Comparison of ENCODE assay signal across 18 cellular contexts in genomic region chr9:128694344-128694743, GRCh38.
"Had no signal": no experiment of that assay in that cellular context is flagged by ENCODE, and none has a peak within 500 bp of the region (broad histone marks: within the 10 kb centered on the region; RNA-seq: fewer than 3 reads in every experiment).

No MANE protein-coding gene starts in this region.

- ATAC-seq: activated naive CD4-positive, alpha-beta T cell treated with anti-CD3 and anti-CD28 coated beads, Interleukin-2, amount 50 U/mL, for 72 hours; left colon had no signal

- H3K27ac Mint-ChIP-seq: activated T-helper 1 cell treated with anti-CD3 and anti-CD28 coated beads, Interleukin-12 subunit alpha, Interleukin-12 subunit beta, Interleukin-2, Interleukin-4 antibody, amounts not matched to agents 30 ng/mL and 10 ng/mL and 1 ng/mL, durations not matched to agents 14 hours and 24 hours and 36 hours had no signal

- H3K4me3 Mint-ChIP-seq: activated T-helper 1 cell treated with anti-CD3 and anti-CD28 coated beads, Interleukin-12 subunit alpha, Interleukin-12 subunit beta, Interleukin-2, Interleukin-4 antibody, amounts not matched to agents 30 ng/mL and 10 ng/mL and 1 ng/mL, durations not matched to agents 14 hours and 24 hours and 36 hours; endodermal cell had no signal

- H3K27ac ChIP-seq: cardiac muscle cell, epithelial cell of prostate, stomach, vagina had no signal

- H3K27me3 ChIP-seq: cardiac muscle cell, stomach, vagina had no signal

- H3K4me3 ChIP-seq: cardiac muscle cell, stomach, vagina had no signal

- H3K27me3 Mint-ChIP-seq: progenitor cell of endocrine pancreas had no signal

- H3K9me3 Mint-ChIP-seq: activated naive CD4-positive, alpha-beta T cell treated with anti-CD3 and anti-CD28 coated beads, Interleukin-2, amount 50 U/mL, for 72 hours; activated T-helper 1 cell treated with anti-CD3 and anti-CD28 coated beads, Interleukin-12 subunit alpha, Interleukin-12 subunit beta, Interleukin-2, Interleukin-4 antibody, amounts not matched to agents 30 ng/mL and 10 ng/mL and 1 ng/mL, durations not matched to agents 14 hours and 24 hours and 36 hours; endodermal cell had no signal

- H3K9me3 ChIP-seq: stomach, vagina had no signal

- DNase-seq: activated CD4-positive, alpha-beta T cell treated with anti-CD3 and anti-CD28 coated beads for 4 hours; activated CD8-positive, alpha-beta memory T cell treated with anti-CD3 and anti-CD28 coated beads, Interleukin-2, amount 50 U/mL, for 4 hours; activated gamma-delta T cell treated with Interleukin-2 at 50 U/mL for 16 hours; amygdala; endodermal cell; foreskin fibroblast; left colon; midbrain; stimulated activated CD4-positive, alpha-beta T cell treated with anti-CD3 and anti-CD28 coated beads, Interleukin-12 subunit alpha, Interleukin-12 subunit beta, amount 100 ng/mL, for 4 hours; stimulated activated CD4-positive, alpha-beta T cell treated with anti-CD3 and anti-CD28 coated beads, Interleukin-2, amount 100 ng/mL, for 24 hours; stomach; trophoblast cell had no signal
